Comparison of ENCODE assay signal across 1 cellular context in the genomic region with DNA sequence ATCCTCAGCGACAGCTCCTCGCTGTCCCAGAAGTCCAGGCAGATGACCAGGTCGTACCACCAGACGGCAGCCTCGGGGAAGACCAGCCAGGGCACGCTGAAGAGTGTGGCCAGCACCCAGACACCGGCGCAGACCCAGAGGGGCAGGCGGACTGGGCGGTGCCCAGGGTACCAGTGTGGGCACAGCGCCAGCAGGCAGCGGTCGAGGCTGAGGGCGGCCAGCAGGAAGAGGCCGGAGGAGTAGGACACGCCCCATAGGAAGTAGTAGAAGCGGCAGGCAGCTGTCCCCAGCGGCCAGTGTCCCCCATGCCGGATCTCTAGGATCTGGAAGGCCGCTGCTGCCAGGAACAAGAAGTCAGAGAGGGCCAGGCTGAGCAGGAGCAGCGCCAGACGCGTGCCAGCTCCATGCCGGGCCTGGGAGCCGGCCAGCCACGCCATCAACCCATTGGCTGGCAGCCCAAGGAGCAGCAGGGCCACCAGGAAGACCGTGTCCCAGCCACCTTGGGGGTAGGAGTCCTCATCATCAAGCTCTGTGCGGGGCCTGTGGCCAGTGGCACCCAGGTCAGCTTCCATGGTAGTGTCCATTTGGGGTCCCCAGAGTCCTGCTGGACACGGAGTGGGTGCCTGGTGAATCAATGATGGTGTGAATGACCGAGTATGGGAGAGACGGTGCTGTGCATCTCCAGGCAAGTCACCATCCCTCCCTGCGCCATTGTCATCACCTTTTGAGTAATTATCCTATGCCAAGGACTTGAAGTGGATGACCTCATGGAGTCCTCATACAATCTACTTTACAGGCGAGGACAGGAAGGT.
TF ChIP-seq lines count a peak whose summit lies in the region.

TSS of gene GPR152 (minus strand) at position 589 of the 812 bp plus-strand sequence. CDS start at position 584, 5 bp downstream.

TF ChIP-seq in Ishikawa, 13 proteins besides CTCF, POLR2A, EP300 and RAD21 (continued from another document):
- TF ChIP-seq, protein P1, sequence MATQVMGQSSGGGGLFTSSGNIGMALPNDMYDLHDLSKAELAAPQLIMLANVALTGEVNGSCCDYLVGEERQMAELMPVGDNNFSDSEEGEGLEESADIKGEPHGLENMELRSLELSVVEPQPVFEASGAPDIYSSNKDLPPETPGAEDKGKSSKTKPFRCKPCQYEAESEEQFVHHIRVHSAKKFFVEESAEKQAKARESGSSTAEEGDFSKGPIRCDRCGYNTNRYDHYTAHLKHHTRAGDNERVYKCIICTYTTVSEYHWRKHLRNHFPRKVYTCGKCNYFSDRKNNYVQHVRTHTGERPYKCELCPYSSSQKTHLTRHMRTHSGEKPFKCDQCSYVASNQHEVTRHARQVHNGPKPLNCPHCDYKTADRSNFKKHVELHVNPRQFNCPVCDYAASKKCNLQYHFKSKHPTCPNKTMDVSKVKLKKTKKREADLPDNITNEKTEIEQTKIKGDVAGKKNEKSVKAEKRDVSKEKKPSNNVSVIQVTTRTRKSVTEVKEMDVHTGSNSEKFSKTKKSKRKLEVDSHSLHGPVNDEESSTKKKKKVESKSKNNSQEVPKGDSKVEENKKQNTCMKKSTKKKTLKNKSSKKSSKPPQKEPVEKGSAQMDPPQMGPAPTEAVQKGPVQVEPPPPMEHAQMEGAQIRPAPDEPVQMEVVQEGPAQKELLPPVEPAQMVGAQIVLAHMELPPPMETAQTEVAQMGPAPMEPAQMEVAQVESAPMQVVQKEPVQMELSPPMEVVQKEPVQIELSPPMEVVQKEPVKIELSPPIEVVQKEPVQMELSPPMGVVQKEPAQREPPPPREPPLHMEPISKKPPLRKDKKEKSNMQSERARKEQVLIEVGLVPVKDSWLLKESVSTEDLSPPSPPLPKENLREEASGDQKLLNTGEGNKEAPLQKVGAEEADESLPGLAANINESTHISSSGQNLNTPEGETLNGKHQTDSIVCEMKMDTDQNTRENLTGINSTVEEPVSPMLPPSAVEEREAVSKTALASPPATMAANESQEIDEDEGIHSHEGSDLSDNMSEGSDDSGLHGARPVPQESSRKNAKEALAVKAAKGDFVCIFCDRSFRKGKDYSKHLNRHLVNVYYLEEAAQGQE (IDR thresholded peaks at IDR 0.05; ENCODE audit: low read depth): no peak
